In the genomic region with DNA sequence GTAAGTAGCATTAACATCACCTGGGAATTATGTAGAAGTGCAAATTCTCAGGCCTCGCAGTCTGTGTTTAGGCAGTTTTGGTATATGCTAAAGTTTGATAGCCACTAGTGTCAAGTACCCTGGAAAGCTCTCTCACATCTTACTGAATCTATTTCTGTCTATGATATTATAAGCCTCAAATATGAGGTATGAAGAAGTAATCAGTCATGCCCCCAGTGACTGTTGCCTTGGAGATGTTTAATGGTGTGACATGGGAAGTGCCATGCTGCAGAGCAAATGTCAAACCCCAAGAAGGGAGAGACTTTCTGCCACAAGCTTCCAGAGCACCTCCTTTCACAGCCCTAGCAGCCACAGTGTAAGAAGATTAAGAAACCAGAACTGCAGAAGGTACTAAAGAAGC, we compare ENCODE assay signal across 21 cellular contexts. TPM values are rescaled to one million over a fixed set of nuclear protein-coding genes. Genes with fewer than 3 reads are reported as not detected.
"Had no signal": no experiment of that assay in that cellular context is flagged by ENCODE, and none has a peak within 500 bp of the region (broad histone marks: within the 10 kb centered on the region; RNA-seq: fewer than 3 reads in every experiment).

No MANE protein-coding gene starts in this region.

- ATAC-seq: activated T-cell treated with anti-CD3 and anti-CD28 coated beads, Interleukin-2, amount 50 U/mL, for 4 hours had no signal

- H3K36me3 ChIP-seq: MG63, Peyer's patch had no signal

- DNase-seq: activated CD4-positive, alpha-beta memory T cell treated with anti-CD3 and anti-CD28 coated beads for 36 hours; activated CD4-positive, alpha-beta T cell treated with anti-CD3 and anti-CD28 coated beads, Interleukin-2, amount 10 ng/mL, durations not matched to agents 7 days and 5 days; activated CD4-positive, CD25-positive, alpha-beta regulatory T cell; activated CD8-positive, alpha-beta memory T cell treated with anti-CD3 and anti-CD28 coated beads for 24 hours; activated gamma-delta T cell; activated naive CD4-positive, alpha-beta T cell treated with anti-CD3 and anti-CD28 coated beads for 36 hours; activated T-cell treated with anti-CD3 and anti-CD28 coated beads, Interleukin-2, amount 50 U/mL, for 4 hours; amygdala; MG63; MV-4-11; NCI-H1092 treated with DMSO at 0.1 percent for 48 hours; NCI-H1436 treated with DMSO at 0.1 percent for 48 hours; NCI-H187; NCI-H2081 treated with DMSO at 0.1 percent for 48 hours; NCI-H2227 treated with DMSO at 0.1 percent for 48 hours; NCI-H526; Peyer's patch; SHP77 treated with DMSO at 0.1 percent for 48 hours had no signal

- H3K27ac ChIP-seq: Peyer's patch, RWPE1 had no signal

- H3K9me3 ChIP-seq: MG63, Peyer's patch had no signal

- H3K4me3 ChIP-seq: MG63, Peyer's patch had no signal

- FAIRE-seq: astrocyte had no signal

- H3K4me1 ChIP-seq: Peyer's patch had no signal

- H3K27me3 ChIP-seq: MG63, Peyer's patch had no signal

RNA-seq across cellular contexts. Expression of a gene that starts 9.8 kb away (rescaled TPM):
- total RNA-seq: activated CD4-positive, alpha-beta memory T cell treated with anti-CD3 and anti-CD28 coated beads for 36 hours; activated T-cell treated with anti-CD3 and anti-CD28 coated beads, Interleukin-2, amount 50 U/mL, for 4 hours; SK-MEL-5 had no signal
